13 cellular contexts compared by ENCODE assay signal in genomic region chr11:96332236-96332761, GRCh38. TPM values are rescaled to one million over a fixed set of nuclear protein-coding genes. Genes with fewer than 3 reads are reported as not detected.
DNase-seq lines count a peak whose midpoint lies in the region; ATAC-seq and FAIRE-seq lines count a peak whose summit lies in the region.
"Had no signal": no experiment of that assay in that cellular context is flagged by ENCODE, and none has a peak within 500 bp of the region (broad histone marks: within the 10 kb centered on the region; RNA-seq: fewer than 3 reads in every experiment).

No MANE protein-coding gene starts in this region.

- no peak overlapping the region for H3K4me3 Mint-ChIP-seq in activated naive CD8-positive, alpha-beta T cell treated with anti-CD3 and anti-CD28 coated beads, Interleukin-2, amount 10 ng/mL, durations not matched to agents 7 days and 5 days
- no peak overlapping the region for H3K4me3 Mint-ChIP-seq in stimulated activated effector memory CD8-positive, alpha-beta T cell treated with anti-CD3 and anti-CD28 coated beads, Interleukin-12 subunit alpha, Interleukin-12 subunit beta, amount 100 ng/mL, for 72 hours

- H3K27me3 ChIP-seq in layer of hippocampus (ENCODE audit: control insufficient read depth, insufficient read depth, low read length) = no peaks in the 10 kb centered on the region
- H3K27me3 ChIP-seq in small intestine (ENCODE audit: control insufficient read depth in 2 of 2, insufficient read depth in 2 of 2, low read length in 2 of 2) = no peaks in the 10 kb centered on the region
- H3K27me3 ChIP-seq: gastroesophageal sphincter had no signal

- POLR2A ChIA-PET in activated naive CD8-positive, alpha-beta T cell treated with anti-CD3 and anti-CD28 coated beads, Interleukin-2, amount 10 ng/mL, durations not matched to agents 7 days and 5 days (lab: Charles Lee) = no interaction called here

- H3K27ac Mint-ChIP-seq in activated naive CD8-positive, alpha-beta T cell treated with anti-CD3 and anti-CD28 coated beads, Interleukin-2, amount 10 ng/mL, durations not matched to agents 7 days and 5 days = peak overlapping the region; percentile 38
- H3K27ac Mint-ChIP-seq in stimulated activated effector memory CD8-positive, alpha-beta T cell treated with anti-CD3 and anti-CD28 coated beads, Interleukin-12 subunit alpha, Interleukin-12 subunit beta, amount 100 ng/mL, for 72 hours = no peak overlapping the region

- 26 to 53% (median 35%) methylated on average over 8 of the region's 8 CpGs for WGBS in small intestine, 3 donors

- no peaks in the 10 kb centered on the region for H3K9me3 Mint-ChIP-seq in activated naive CD8-positive, alpha-beta T cell treated with anti-CD3 and anti-CD28 coated beads, Interleukin-2, amount 10 ng/mL, durations not matched to agents 7 days and 5 days
- H3K9me3 Mint-ChIP-seq in stimulated activated effector memory CD8-positive, alpha-beta T cell treated with anti-CD3 and anti-CD28 coated beads, Interleukin-12 subunit alpha, Interleukin-12 subunit beta, amount 100 ng/mL, for 72 hours = no peaks in the 10 kb centered on the region

- H3K9me3 ChIP-seq in small intestine (ENCODE audit: control insufficient read depth, low read depth) = no peaks in the 10 kb centered on the region
- H3K9me3 ChIP-seq: gastroesophageal sphincter had no signal

- no peak for ATAC-seq in activated naive CD8-positive, alpha-beta T cell treated with anti-CD3 and anti-CD28 coated beads, Interleukin-2, amount 10 ng/mL, durations not matched to agents 7 days and 5 days (ENCODE audit: low read depth)
- no peak for ATAC-seq in stimulated activated effector memory CD8-positive, alpha-beta T cell treated with anti-CD3 and anti-CD28 coated beads, Interleukin-12 subunit alpha, Interleukin-12 subunit beta, amount 100 ng/mL, for 72 hours
- ATAC-seq in GM21360 (IDR thresholded peaks at IDR 0.05; ENCODE audit: unreplicated experiment) = no peak
- ATAC-seq: gastroesophageal sphincter had no signal

- peaks cover 56% of the 10 kb centered on the region for H3K4me1 Mint-ChIP-seq in activated naive CD8-positive, alpha-beta T cell treated with anti-CD3 and anti-CD28 coated beads, Interleukin-2, amount 10 ng/mL, durations not matched to agents 7 days and 5 days
- peaks cover 58% of the 10 kb centered on the region for H3K4me1 Mint-ChIP-seq in stimulated activated effector memory CD8-positive, alpha-beta T cell treated with anti-CD3 and anti-CD28 coated beads, Interleukin-12 subunit alpha, Interleukin-12 subunit beta, amount 100 ng/mL, for 72 hours

- no peaks in the 10 kb centered on the region for H3K36me3 ChIP-seq in small intestine (ENCODE audit: control insufficient read depth in 2 of 2, insufficient read depth in 2 of 2, low read length in 2 of 2)
- H3K36me3 ChIP-seq: gastroesophageal sphincter had no signal

- no peak for FAIRE-seq in small intestine (lab: Jason Lieb, UNC)
- FAIRE-seq: A204.1, TTC549 had no signal

- DNase-seq in NCI-H82 treated with DMSO at 0.1 percent for 48 hours (lab: John Stamatoyannopoulos, UW; ENCODE audit: unreplicated experiment) (peak; percentile 16), NCI-H82 (lab: John Stamatoyannopoulos, UW) (no peak), small intestine (peak; percentile 63)
- no peak for DNase-seq in activated naive CD8-positive, alpha-beta T cell treated with anti-CD3 and anti-CD28 coated beads, Interleukin-2, amount 10 ng/mL, durations not matched to agents 7 days and 5 days
- DNase-seq in stimulated activated effector memory CD8-positive, alpha-beta T cell treated with anti-CD3 and anti-CD28 coated beads, Interleukin-12 subunit alpha, Interleukin-12 subunit beta, amount 100 ng/mL, for 72 hours (ENCODE audit: low spot score in 2 of 2) = no peak
- DNase-seq in central memory CD4-positive, alpha-beta T cell = no peak
- DNase-seq: aorta, nucleus accumbens had no signal

- H3K27ac ChIP-seq in layer of hippocampus (ENCODE audit: low read depth, low read length) = peak overlapping the region; percentile 4
- peak overlapping the region in 1 of 2 donors; percentile 48 for H3K27ac ChIP-seq in small intestine (ENCODE audit: low read depth in 1 of 2, low read length in 1 of 2)
- H3K27ac ChIP-seq: gastroesophageal sphincter had no signal

- peaks cover 34% of the 10 kb centered on the region for H3K36me3 Mint-ChIP-seq in activated naive CD8-positive, alpha-beta T cell treated with anti-CD3 and anti-CD28 coated beads, Interleukin-2, amount 10 ng/mL, durations not matched to agents 7 days and 5 days
- peaks cover 7% of the 10 kb centered on the region for H3K36me3 Mint-ChIP-seq in stimulated activated effector memory CD8-positive, alpha-beta T cell treated with anti-CD3 and anti-CD28 coated beads, Interleukin-12 subunit alpha, Interleukin-12 subunit beta, amount 100 ng/mL, for 72 hours

- H3K4me3 ChIP-seq in small intestine (ENCODE audit: low read depth in 1 of 2, low read length in 2 of 2) = no peak overlapping the region
- H3K4me3 ChIP-seq: gastroesophageal sphincter had no signal

- no peaks in the 10 kb centered on the region for H3K27me3 Mint-ChIP-seq in activated naive CD8-positive, alpha-beta T cell treated with anti-CD3 and anti-CD28 coated beads, Interleukin-2, amount 10 ng/mL, durations not matched to agents 7 days and 5 days

- peaks cover 4 to 28% of the 10 kb centered on the region in 2 donors for H3K4me1 ChIP-seq in small intestine (ENCODE audit: control insufficient read depth in 2 of 2, insufficient read depth in 1 of 2, low read depth in 1 of 2, low read length in 1 of 2)

RNA-seq across cellular contexts. Expression of gene MAML2, which starts 10.7 kb away (rescaled TPM):
- 10 to 100 TPM; 18.6 to 20.5 TPM for total RNA-seq in activated naive CD8-positive, alpha-beta T cell treated with anti-CD3 and anti-CD28 coated beads, Interleukin-2, amount 10 ng/mL, durations not matched to agents 7 days and 5 days
- polyA plus RNA-seq in small intestine = 1 to 10 TPM in 1 of 3 donors, under 1 TPM in 2; 0.45 to 2.4 (median 0.81) TPM

RNA-seq across cellular contexts. Expression of gene CCDC82, which starts 57.4 kb away (rescaled TPM):
- total RNA-seq in activated naive CD8-positive, alpha-beta T cell treated with anti-CD3 and anti-CD28 coated beads, Interleukin-2, amount 10 ng/mL, durations not matched to agents 7 days and 5 days = 10 to 100 TPM; 34.6 to 40.3 TPM
- 10 to 100 TPM; 10.3 to 13.2 (median 11.1) TPM for polyA plus RNA-seq in small intestine

RNA-seq across cellular contexts. Expression of gene JRKL, which starts 57.5 kb away (rescaled TPM):
- 10 to 100 TPM; 12.7 to 14.1 TPM for total RNA-seq in activated naive CD8-positive, alpha-beta T cell treated with anti-CD3 and anti-CD28 coated beads, Interleukin-2, amount 10 ng/mL, durations not matched to agents 7 days and 5 days
- 1 to 10 TPM; 1.6 to 5.5 (median 3.1) TPM for polyA plus RNA-seq in small intestine

Comparison
In these comparisons a context has a peak if more than half of its experiments do, and no peak if none do; other contexts are left out.
1. DNase-seq: peak in NCI-H82 treated with DMSO at 0.1 percent for 48 hours (single experiment) and small intestine (single experiment); none in NCI-H82 (single experiment), activated naive CD8-positive, alpha-beta T cell treated with anti-CD3 and anti-CD28 coated beads, Interleukin-2, amount 10 ng/mL, durations not matched to agents 7 days and 5 days (single experiment), stimulated activated effector memory CD8-positive, alpha-beta T cell treated with anti-CD3 and anti-CD28 coated beads, Interleukin-12 subunit alpha, Interleukin-12 subunit beta, amount 100 ng/mL, for 72 hours (0 of 2) and central memory CD4-positive, alpha-beta T cell (single experiment).